ENCODE assay signal across 8 cellular contexts in the genomic region with DNA sequence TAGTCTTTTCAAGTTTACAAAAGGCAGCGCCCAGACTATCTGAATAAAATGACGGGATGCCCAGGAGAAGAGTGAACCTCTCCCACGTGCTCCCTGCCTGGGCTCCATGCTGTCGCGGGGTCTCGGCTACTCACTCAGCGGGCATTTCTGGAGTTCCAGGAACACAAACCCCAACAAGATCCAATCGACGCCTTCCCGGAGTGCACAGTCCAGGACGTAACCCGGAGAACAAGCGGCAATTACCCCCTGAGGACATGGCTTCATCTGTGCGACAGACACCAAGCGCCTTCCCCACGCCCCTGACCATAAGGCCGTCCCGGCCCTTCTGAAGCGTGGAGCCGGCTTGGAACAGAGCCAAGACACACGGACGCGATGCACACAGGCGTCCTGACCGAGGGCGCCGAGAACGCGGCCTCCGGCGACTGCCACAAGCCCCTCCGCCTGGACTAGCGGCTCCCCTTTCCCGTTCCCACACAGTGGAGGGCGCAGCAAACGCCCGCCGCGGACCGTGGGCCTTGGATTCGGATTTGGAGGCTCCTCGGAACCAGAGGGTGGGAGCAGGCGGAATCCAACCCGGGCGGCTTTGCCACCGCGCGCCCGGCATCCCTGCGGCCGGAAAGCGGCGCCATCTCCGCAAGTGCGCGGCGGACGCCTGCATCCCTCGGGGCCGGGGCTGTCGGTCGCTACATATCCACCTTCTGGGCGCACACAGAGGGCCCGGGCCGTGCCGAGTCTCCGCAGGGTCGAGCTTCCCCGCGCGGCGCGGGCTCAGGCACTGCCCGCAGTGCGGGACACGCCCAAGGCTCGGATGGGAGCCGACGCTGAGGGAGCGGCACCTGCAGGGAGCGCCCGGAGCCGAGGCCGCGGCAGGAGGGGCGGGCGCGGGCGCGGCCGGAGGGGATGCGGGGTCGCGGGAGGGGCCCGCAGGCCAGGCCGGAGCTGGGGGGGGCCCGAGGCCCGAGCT. TPM values are rescaled to one million over a fixed set of nuclear protein-coding genes. Genes with fewer than 3 reads are reported as not detected.
DNase-seq lines count a peak whose midpoint lies in the region; ATAC-seq and TF ChIP-seq lines count a peak whose summit lies in the region.

No MANE protein-coding gene starts in this region.

- H2BK5ac ChIP-seq in H9 (ENCODE audit: insufficient read length, low read length) (no peak overlapping the region), mesenchymal stem cell (ENCODE audit: low read depth, low read length, poor library complexity, severe bottlenecking) (no peak overlapping the region)

- H3T11ph ChIP-seq in H9 (ENCODE audit: low read length) = no peak overlapping the region

- no peak; the same call in 2 of the 3 replicates for TF ChIP-seq CTCF in H9 (conservative IDR thresholded peaks at IDR 0.05)

- peak; percentile 61 for ATAC-seq in stimulated activated memory B cell treated with anti-CD40 and anti-IgM and Interleukin-4, amounts not matched to agents 10 μg/mL and 1 μg/mL and 100 μg/mL, for 72 hours

- H3K23ac ChIP-seq in H9 (ENCODE audit: insufficient read length, low read depth, low read length) (no peak overlapping the region), mesenchymal stem cell (ENCODE audit: low read length in 2 of 2) (no peak overlapping the region)

- peaks cover 8% of the 10 kb centered on the region for H3K23me2 ChIP-seq in H9 (ENCODE audit: insufficient read length, low read depth, low read length, poor library complexity, severe bottlenecking)

- no peaks in the 10 kb centered on the region for H3K9me3 ChIP-seq in H9 (ENCODE audit: control insufficient read depth, low read depth, low read length)
- no peaks in the 10 kb centered on the region for H3K9me3 ChIP-seq in mesenchymal stem cell (ENCODE audit: control insufficient read depth, low read length)

- H3K4me1 ChIP-seq in H9 (ENCODE audit: insufficient read depth, low read length) (no peaks in the 10 kb centered on the region), mesenchymal stem cell (ENCODE audit: control insufficient read depth, insufficient read depth, low read depth, low read length) (peaks cover 16% of the 10 kb centered on the region)

- H2BK12ac ChIP-seq in H9 (ENCODE audit: insufficient read length, low read depth, low read length) (no peak overlapping the region), mesenchymal stem cell (ENCODE audit: low read length in 2 of 2) (no peak overlapping the region)

- H3K79me1 ChIP-seq in H9 (ENCODE audit: insufficient read depth, low read depth, low read length, poor library complexity, severe bottlenecking) = no peaks in the 10 kb centered on the region
- H3K79me1 ChIP-seq in mesenchymal stem cell (replicated peaks; ENCODE audit: low read length, poor library complexity, severe bottlenecking) = no peaks in the 10 kb centered on the region

- H3K27me3 ChIP-seq in H9 (ENCODE audit: insufficient read depth, low read length) (peaks cover 9% of the 10 kb centered on the region; the same call in 1 of the 2 replicates), mesenchymal stem cell (ENCODE audit: control insufficient read depth in 1 of 2, insufficient read depth in 1 of 2, low read length in 2 of 2) (peaks cover 17 to 27% of the 10 kb centered on the region in 2 experiments)

- H3K4ac ChIP-seq in H9 (ENCODE audit: low read depth, low read length) (no peak overlapping the region), mesenchymal stem cell (ENCODE audit: low read depth in 1 of 2, low read length in 2 of 2) (no peak overlapping the region)

- H2AFZ ChIP-seq in H9 (ENCODE audit: low read length) (no peak overlapping the region), mesenchymal stem cell (ENCODE audit: low read depth, low read length) (peak overlapping the region; percentile 78)

- H3K9ac ChIP-seq in H9 (ENCODE audit: extremely low read depth, insufficient read length, low read length) (no peak overlapping the region), mesenchymal stem cell (ENCODE audit: low read length) (peak overlapping the region; percentile 18)

- no peak overlapping the region for H3K18ac ChIP-seq in H9 (ENCODE audit: insufficient read length, low read depth, low read length)
- H3K18ac ChIP-seq in mesenchymal stem cell (ENCODE audit: low read depth in 1 of 2, low read length in 2 of 2) = no peak overlapping the region

- no peaks in the 10 kb centered on the region for H3K79me2 ChIP-seq in H9 (ENCODE audit: insufficient read depth, low read length)

- no peak overlapping the region for H4K8ac ChIP-seq in H9 (replicated peaks; ENCODE audit: insufficient read length, low read depth, low read length)
- no peak overlapping the region for H4K8ac ChIP-seq in mesenchymal stem cell (ENCODE audit: low read length)

- H3K4me2 ChIP-seq in H9 (ENCODE audit: insufficient read depth, insufficient read length, low read length) (peak overlapping the region; percentile 33), mesenchymal stem cell (ENCODE audit: low read length, poor library complexity, severe bottlenecking) (peak overlapping the region; percentile 81)

- H3K27me3 Mint-ChIP-seq in H9 (ENCODE audit: low read depth) = peaks cover 56% of the 10 kb centered on the region
- no peaks in the 10 kb centered on the region for H3K27me3 Mint-ChIP-seq in stimulated activated memory B cell treated with anti-CD40 and anti-IgM and Interleukin-4, amounts not matched to agents 10 μg/mL and 1 μg/mL and 100 μg/mL, for 72 hours

- peaks cover 5 to 11% of the 10 kb centered on the region in 2 experiments for H3K9me3 Mint-ChIP-seq in H9
- H3K9me3 Mint-ChIP-seq in stimulated activated memory B cell treated with anti-CD40 and anti-IgM and Interleukin-4, amounts not matched to agents 10 μg/mL and 1 μg/mL and 100 μg/mL, for 72 hours = no peaks in the 10 kb centered on the region

- H4K20me1 ChIP-seq in H9 (ENCODE audit: control insufficient read depth, insufficient read depth, insufficient read length) = no peaks in the 10 kb centered on the region

- H4K5ac ChIP-seq in H9 (ENCODE audit: insufficient read length, low read depth, low read length) = no peak overlapping the region

- H3K56ac ChIP-seq in H9 (ENCODE audit: insufficient read length, low read depth, low read length) = no peak overlapping the region

- H3K4me3 ChIP-seq in mesenchymal stem cell (ENCODE audit: insufficient read depth in 1 of 2, low read depth in 1 of 2, low read length in 2 of 2) = peak overlapping the region; percentile 62 to 77

- H3K36me3 ChIP-seq in mesenchymal stem cell (ENCODE audit: control insufficient read depth in 1 of 2, insufficient read depth in 2 of 2, low read depth in 1 of 2, low read length in 2 of 2) = no peaks in the 10 kb centered on the region

- H2BK20ac ChIP-seq in H9 (ENCODE audit: low read depth, low read length, poor library complexity, severe bottlenecking) = no peak overlapping the region

- peak; percentile 15 for DNase-seq in DMS153 treated with DMSO at 0.1 percent for 48 hours (lab: John Stamatoyannopoulos, UW; ENCODE audit: unreplicated experiment)
- DNase-seq in DMS153 (lab: John Stamatoyannopoulos, UW) = no peak
- peak; percentile 63 for DNase-seq in H9
- DNase-seq in NAMALWA (ENCODE audit: low spot score) = peak; percentile 35
- peak; percentile 30 to 34 for DNase-seq in activated CD4-positive, alpha-beta T cell treated with anti-CD3 and anti-CD28 coated beads for 4 hours
- DNase-seq in ecto neural progenitor cell (ENCODE audit: low spot score) = peak; percentile 76
- peak; percentile 24 for DNase-seq in mesenchymal stem cell

- H3K27ac ChIP-seq in H9 (ENCODE audit: insufficient read length, low read depth, low read length) (no peak overlapping the region), mesenchymal stem cell (ENCODE audit: low read length, poor library complexity, severe bottlenecking) (no peak overlapping the region)

- H2BK120ac ChIP-seq in H9 (ENCODE audit: low read depth, low read length, poor library complexity, severe bottlenecking) (no peak overlapping the region), mesenchymal stem cell (ENCODE audit: low read depth, low read length) (no peak overlapping the region)

- peaks cover 0 to 6% (median 5%) of the 10 kb centered on the region in 3 experiments; a peak in 6 of 7 replicates for H3K36me3 Mint-ChIP-seq in H9 (ENCODE audit: insufficient read depth in 1 of 3, low read depth in 3 of 3)
- no peaks in the 10 kb centered on the region for H3K36me3 Mint-ChIP-seq in stimulated activated memory B cell treated with anti-CD40 and anti-IgM and Interleukin-4, amounts not matched to agents 10 μg/mL and 1 μg/mL and 100 μg/mL, for 72 hours

- no peak overlapping the region for H3K27ac Mint-ChIP-seq in H9
- no peak overlapping the region for H3K27ac Mint-ChIP-seq in stimulated activated memory B cell treated with anti-CD40 and anti-IgM and Interleukin-4, amounts not matched to agents 10 μg/mL and 1 μg/mL and 100 μg/mL, for 72 hours

- peak overlapping the region; percentile 66 to 88 for H3K4me3 Mint-ChIP-seq in H9
- H3K4me3 Mint-ChIP-seq in stimulated activated memory B cell treated with anti-CD40 and anti-IgM and Interleukin-4, amounts not matched to agents 10 μg/mL and 1 μg/mL and 100 μg/mL, for 72 hours = peak overlapping the region; percentile 77

- no peak overlapping the region for H2BK15ac ChIP-seq in H9 (ENCODE audit: low read depth, low read length)
- H2BK15ac ChIP-seq in mesenchymal stem cell (ENCODE audit: low read depth, poor library complexity, severe bottlenecking) = no peak overlapping the region

- WGBS in H9 (ENCODE audit: extremely low coverage, insufficient read length, low lambda C conversion rate) = no CpG with 5 or more reads among the region's 98 CpGs
- 14% methylated on average over 71 of the region's 98 CpGs for WGBS in mesenchymal stem cell

- H3K4me1 Mint-ChIP-seq in H9 = peaks cover 6 to 8% of the 10 kb centered on the region in 2 experiments
- H3K4me1 Mint-ChIP-seq in stimulated activated memory B cell treated with anti-CD40 and anti-IgM and Interleukin-4, amounts not matched to agents 10 μg/mL and 1 μg/mL and 100 μg/mL, for 72 hours = peaks cover 11% of the 10 kb centered on the region

- H3K14ac ChIP-seq in H9 (ENCODE audit: insufficient read depth, low read length) = no peak overlapping the region
- H3K14ac ChIP-seq in mesenchymal stem cell (ENCODE audit: low read length in 2 of 2) = no peak overlapping the region

- H2AK5ac ChIP-seq in H9 (ENCODE audit: insufficient read length, low read length) (no peak overlapping the region), mesenchymal stem cell (ENCODE audit: low read length, severe bottlenecking) (no peak overlapping the region)

- no peak overlapping the region for H4K91ac ChIP-seq in H9 (ENCODE audit: insufficient read length, low read depth, low read length)
- no peak overlapping the region for H4K91ac ChIP-seq in mesenchymal stem cell (ENCODE audit: low read length)

RNA-seq across cellular contexts. Expression of gene ABCA3, which starts 0.7 kb away (rescaled TPM):
- total RNA-seq in H9 (2021) = 8.0 and 9.5 TPM in 2 replicates
- 0.57 TPM for polyA plus RNA-seq in mesenchymal stem cell (2013, experiment 1 of 2)
- 0.59 TPM for polyA plus RNA-seq in mesenchymal stem cell (2013, experiment 2 of 2)
